In the genomic region with DNA sequence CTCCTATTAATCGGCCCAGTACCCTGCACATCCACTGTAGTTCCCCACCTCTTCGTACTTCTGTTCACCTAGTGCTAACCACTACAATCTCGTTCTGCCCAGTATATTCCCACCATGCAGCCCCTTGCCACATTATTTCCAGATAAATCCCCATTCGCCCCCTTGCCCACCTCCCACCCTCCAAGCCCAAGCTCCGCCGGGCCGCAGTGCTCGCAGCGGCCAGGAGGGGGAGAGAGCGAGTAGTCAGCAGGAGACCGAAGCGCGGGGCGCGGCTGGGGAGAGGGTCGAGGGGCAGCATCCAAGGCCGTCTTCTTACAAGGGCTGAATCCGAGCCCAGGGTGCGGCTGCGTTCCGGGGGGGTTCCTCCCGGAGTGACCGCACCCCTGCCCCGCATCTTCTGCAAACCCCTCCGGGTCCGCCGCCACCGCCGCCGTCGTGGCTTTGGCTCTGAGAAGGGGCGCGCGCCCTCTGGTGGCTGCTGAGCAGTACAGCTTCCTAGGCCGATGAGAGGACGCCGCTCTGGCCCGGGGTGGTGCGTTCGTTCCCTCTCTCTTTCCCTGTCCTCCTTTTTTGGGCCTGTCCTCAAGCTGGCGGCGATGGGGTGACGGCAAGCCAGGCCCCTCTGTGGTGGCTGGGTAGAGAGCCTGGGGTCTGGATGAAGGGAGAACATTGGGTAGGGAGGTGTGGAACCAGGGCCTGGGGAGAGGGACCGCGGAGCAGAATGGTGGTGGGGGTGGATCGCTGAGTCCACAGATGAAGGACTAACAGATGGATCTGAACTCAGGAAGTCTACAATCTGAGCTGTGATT, we compare ENCODE assay signal across 1 cellular context.
TF ChIP-seq lines count a peak whose summit lies in the region.

No MANE protein-coding gene starts in this region.

TF ChIP-seq in K562, 482 proteins besides CTCF, POLR2A, EP300 and RAD21 (continued from another document and continues in another):
- TF ChIP-seq, protein P1, sequence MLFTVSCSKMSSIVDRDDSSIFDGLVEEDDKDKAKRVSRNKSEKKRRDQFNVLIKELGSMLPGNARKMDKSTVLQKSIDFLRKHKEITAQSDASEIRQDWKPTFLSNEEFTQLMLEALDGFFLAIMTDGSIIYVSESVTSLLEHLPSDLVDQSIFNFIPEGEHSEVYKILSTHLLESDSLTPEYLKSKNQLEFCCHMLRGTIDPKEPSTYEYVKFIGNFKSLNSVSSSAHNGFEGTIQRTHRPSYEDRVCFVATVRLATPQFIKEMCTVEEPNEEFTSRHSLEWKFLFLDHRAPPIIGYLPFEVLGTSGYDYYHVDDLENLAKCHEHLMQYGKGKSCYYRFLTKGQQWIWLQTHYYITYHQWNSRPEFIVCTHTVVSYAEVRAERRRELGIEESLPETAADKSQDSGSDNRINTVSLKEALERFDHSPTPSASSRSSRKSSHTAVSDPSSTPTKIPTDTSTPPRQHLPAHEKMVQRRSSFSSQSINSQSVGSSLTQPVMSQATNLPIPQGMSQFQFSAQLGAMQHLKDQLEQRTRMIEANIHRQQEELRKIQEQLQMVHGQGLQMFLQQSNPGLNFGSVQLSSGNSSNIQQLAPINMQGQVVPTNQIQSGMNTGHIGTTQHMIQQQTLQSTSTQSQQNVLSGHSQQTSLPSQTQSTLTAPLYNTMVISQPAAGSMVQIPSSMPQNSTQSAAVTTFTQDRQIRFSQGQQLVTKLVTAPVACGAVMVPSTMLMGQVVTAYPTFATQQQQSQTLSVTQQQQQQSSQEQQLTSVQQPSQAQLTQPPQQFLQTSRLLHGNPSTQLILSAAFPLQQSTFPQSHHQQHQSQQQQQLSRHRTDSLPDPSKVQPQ (CRISPR knock-in tag; IDR thresholded peaks at IDR 0.05; ENCODE audit: borderline replicate concordance): no peak
- TF ChIP-seq, protein P2, sequence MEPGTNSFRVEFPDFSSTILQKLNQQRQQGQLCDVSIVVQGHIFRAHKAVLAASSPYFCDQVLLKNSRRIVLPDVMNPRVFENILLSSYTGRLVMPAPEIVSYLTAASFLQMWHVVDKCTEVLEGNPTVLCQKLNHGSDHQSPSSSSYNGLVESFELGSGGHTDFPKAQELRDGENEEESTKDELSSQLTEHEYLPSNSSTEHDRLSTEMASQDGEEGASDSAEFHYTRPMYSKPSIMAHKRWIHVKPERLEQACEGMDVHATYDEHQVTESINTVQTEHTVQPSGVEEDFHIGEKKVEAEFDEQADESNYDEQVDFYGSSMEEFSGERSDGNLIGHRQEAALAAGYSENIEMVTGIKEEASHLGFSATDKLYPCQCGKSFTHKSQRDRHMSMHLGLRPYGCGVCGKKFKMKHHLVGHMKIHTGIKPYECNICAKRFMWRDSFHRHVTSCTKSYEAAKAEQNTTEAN (CRISPR knock-in tag; IDR thresholded peaks at IDR 0.05): no peak
- no peak for TF ChIP-seq KAT8 (IDR thresholded peaks at IDR 0.05; ENCODE audit: low read depth)
- TF ChIP-seq, protein P3, sequence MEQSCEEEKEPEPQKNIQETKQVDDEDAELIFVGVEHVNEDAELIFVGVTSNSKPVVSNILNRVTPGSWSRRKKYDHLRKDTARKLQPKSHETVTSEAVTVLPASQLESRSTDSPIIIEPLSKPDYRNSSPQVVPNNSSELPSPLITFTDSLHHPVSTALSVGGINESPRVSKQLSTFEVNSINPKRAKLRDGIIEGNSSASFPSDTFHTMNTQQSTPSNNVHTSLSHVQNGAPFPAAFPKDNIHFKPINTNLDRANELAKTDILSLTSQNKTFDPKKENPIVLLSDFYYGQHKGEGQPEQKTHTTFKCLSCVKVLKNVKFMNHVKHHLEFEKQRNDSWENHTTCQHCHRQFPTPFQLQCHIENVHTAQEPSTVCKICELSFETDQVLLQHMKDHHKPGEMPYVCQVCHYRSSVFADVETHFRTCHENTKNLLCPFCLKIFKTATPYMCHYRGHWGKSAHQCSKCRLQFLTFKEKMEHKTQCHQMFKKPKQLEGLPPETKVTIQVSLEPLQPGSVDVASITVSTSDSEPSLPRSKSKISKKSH (CRISPR knock-in tag; IDR thresholded peaks at IDR 0.05): no peak
- no peak for TF ChIP-seq COPS2 (conservative IDR thresholded peaks at IDR 0.05)
- TF ChIP-seq, protein P4, sequence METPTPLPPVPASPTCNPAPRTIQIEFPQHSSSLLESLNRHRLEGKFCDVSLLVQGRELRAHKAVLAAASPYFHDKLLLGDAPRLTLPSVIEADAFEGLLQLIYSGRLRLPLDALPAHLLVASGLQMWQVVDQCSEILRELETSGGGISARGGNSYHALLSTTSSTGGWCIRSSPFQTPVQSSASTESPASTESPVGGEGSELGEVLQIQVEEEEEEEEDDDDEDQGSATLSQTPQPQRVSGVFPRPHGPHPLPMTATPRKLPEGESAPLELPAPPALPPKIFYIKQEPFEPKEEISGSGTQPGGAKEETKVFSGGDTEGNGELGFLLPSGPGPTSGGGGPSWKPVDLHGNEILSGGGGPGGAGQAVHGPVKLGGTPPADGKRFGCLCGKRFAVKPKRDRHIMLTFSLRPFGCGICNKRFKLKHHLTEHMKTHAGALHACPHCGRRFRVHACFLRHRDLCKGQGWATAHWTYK (CRISPR knock-in tag; IDR thresholded peaks at IDR 0.05): peak; percentile 60; the same call in 1 of the 2 replicates
- TF ChIP-seq ASH1L (IDR thresholded peaks at IDR 0.05; ENCODE audit: borderline replicate concordance, low read depth, partially characterized antibody): no peak
- TF ChIP-seq U2AF2 (optimal IDR thresholded peaks at IDR 0.05; ENCODE audit: low read depth, low read length): no peak
- no peak for TF ChIP-seq PTTG1 (tag; IDR thresholded peaks at IDR 0.05; ENCODE audit: low read depth)
- TF ChIP-seq SLC30A9 (CRISPR knock-in tag; IDR thresholded peaks at IDR 0.05): no peak
- TF ChIP-seq KDM2B (CRISPR knock-in tag; IDR thresholded peaks at IDR 0.05): no peak
- no peak for TF ChIP-seq MEF2D (tag; conservative IDR thresholded peaks at IDR 0.05; ENCODE audit: low read depth)
- TF ChIP-seq ZNF354B (CRISPR knock-in tag; IDR thresholded peaks at IDR 0.05): no peak
- TF ChIP-seq RFX5 (IDR thresholded peaks at IDR 0.05; ENCODE audit: low read depth, low read length): no peak
- no peak for TF ChIP-seq ZNF232 (CRISPR knock-in tag; IDR thresholded peaks at IDR 0.05)
- no peak for TF ChIP-seq MAFF (IDR thresholded peaks at IDR 0.05; ENCODE audit: low read length)
- TF ChIP-seq HDAC3 (IDR thresholded peaks at IDR 0.05; ENCODE audit: borderline replicate concordance, partially characterized antibody): no peak
- TF ChIP-seq ZNF77 (CRISPR knock-in tag; IDR thresholded peaks at IDR 0.05): no peak
- no peak for TF ChIP-seq SIX5 (IDR thresholded peaks at IDR 0.05; ENCODE audit: borderline replicate concordance in 1 of 2, insufficient read depth in 1 of 2, low read depth in 1 of 2, low read length in 2 of 2)
- no peak for TF ChIP-seq SAFB2 (IDR thresholded peaks at IDR 0.05; ENCODE audit: borderline replicate concordance, low read depth, low read length, severe bottlenecking)
- TF ChIP-seq, protein P5, sequence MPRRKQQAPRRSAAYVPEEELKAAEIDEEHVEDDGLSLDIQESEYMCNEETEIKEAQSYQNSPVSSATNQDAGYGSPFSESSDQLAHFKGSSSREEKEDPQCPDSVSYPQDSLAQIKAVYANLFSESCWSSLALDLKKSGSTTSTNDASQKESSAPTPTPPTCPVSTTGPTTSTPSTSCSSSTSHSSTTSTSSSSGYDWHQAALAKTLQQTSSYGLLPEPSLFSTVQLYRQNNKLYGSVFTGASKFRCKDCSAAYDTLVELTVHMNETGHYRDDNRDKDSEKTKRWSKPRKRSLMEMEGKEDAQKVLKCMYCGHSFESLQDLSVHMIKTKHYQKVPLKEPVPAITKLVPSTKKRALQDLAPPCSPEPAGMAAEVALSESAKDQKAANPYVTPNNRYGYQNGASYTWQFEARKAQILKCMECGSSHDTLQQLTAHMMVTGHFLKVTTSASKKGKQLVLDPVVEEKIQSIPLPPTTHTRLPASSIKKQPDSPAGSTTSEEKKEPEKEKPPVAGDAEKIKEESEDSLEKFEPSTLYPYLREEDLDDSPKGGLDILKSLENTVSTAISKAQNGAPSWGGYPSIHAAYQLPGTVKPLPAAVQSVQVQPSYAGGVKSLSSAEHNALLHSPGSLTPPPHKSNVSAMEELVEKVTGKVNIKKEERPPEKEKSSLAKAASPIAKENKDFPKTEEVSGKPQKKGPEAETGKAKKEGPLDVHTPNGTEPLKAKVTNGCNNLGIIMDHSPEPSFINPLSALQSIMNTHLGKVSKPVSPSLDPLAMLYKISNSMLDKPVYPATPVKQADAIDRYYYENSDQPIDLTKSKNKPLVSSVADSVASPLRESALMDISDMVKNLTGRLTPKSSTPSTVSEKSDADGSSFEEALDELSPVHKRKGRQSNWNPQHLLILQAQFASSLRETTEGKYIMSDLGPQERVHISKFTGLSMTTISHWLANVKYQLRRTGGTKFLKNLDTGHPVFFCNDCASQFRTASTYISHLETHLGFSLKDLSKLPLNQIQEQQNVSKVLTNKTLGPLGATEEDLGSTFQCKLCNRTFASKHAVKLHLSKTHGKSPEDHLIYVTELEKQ (CRISPR knock-in tag; IDR thresholded peaks at IDR 0.05): no peak
- TF ChIP-seq ZNF41 (CRISPR knock-in tag; conservative IDR thresholded peaks at IDR 0.05): no peak
- TF ChIP-seq, protein P6, sequence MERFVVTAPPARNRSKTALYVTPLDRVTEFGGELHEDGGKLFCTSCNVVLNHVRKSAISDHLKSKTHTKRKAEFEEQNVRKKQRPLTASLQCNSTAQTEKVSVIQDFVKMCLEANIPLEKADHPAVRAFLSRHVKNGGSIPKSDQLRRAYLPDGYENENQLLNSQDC (CRISPR knock-in tag; IDR thresholded peaks at IDR 0.05): 0 out of 2 replicates have a peak, but pooled peaks have one; percentile 29
- TF ChIP-seq C11orf30 (IDR thresholded peaks at IDR 0.05; ENCODE audit: low read depth): no peak
- peak; percentile 89; the same call in 1 of the 2 replicates for TF ChIP-seq MTA3 (IDR thresholded peaks at IDR 0.05; ENCODE audit: borderline replicate concordance)
- no peak for TF ChIP-seq RFX1 (IDR thresholded peaks at IDR 0.05)
- 0 out of 4 replicates have a peak, but pooled peaks of 1 of the 2 experiments have one; percentile 7 for TF ChIP-seq KDM1A (IDR thresholded peaks at IDR 0.05)
- TF ChIP-seq CCAR2 (IDR thresholded peaks at IDR 0.05; ENCODE audit: low read depth, low read length): no peak
- no peak for TF ChIP-seq ZNF79 (CRISPR knock-in tag; IDR thresholded peaks at IDR 0.05; ENCODE audit: low read depth)
- no peak; the same call in 1 of the 2 replicates for TF ChIP-seq CEBPG (CRISPR knock-in tag; IDR thresholded peaks at IDR 0.05)
- TF ChIP-seq CEBPG (tag; conservative IDR thresholded peaks at IDR 0.05 in 1 of 2, IDR thresholded peaks at IDR 0.05 in 1 of 2): no peak
- TF ChIP-seq, protein P7, sequence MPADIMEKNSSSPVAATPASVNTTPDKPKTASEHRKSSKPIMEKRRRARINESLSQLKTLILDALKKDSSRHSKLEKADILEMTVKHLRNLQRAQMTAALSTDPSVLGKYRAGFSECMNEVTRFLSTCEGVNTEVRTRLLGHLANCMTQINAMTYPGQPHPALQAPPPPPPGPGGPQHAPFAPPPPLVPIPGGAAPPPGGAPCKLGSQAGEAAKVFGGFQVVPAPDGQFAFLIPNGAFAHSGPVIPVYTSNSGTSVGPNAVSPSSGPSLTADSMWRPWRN (IDR thresholded peaks at IDR 0.05; ENCODE audit: low read depth): no peak
- TF ChIP-seq, protein P8, sequence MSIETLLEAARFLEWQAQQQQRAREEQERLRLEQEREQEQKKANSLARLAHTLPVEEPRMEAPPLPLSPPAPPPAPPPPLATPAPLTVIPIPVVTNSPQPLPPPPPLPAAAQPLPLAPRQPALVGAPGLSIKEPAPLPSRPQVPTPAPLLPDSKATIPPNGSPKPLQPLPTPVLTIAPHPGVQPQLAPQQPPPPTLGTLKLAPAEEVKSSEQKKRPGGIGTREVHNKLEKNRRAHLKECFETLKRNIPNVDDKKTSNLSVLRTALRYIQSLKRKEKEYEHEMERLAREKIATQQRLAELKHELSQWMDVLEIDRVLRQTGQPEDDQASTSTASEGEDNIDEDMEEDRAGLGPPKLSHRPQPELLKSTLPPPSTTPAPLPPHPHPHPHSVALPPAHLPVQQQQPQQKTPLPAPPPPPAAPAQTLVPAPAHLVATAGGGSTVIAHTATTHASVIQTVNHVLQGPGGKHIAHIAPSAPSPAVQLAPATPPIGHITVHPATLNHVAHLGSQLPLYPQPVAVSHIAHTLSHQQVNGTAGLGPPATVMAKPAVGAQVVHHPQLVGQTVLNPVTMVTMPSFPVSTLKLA (conservative IDR thresholded peaks at IDR 0.05): no peak
- peak; percentile 41 for TF ChIP-seq HNRNPK (IDR thresholded peaks at IDR 0.05; ENCODE audit: low read depth, low read length, poor library complexity, severe bottlenecking)
- TF ChIP-seq, protein P9, sequence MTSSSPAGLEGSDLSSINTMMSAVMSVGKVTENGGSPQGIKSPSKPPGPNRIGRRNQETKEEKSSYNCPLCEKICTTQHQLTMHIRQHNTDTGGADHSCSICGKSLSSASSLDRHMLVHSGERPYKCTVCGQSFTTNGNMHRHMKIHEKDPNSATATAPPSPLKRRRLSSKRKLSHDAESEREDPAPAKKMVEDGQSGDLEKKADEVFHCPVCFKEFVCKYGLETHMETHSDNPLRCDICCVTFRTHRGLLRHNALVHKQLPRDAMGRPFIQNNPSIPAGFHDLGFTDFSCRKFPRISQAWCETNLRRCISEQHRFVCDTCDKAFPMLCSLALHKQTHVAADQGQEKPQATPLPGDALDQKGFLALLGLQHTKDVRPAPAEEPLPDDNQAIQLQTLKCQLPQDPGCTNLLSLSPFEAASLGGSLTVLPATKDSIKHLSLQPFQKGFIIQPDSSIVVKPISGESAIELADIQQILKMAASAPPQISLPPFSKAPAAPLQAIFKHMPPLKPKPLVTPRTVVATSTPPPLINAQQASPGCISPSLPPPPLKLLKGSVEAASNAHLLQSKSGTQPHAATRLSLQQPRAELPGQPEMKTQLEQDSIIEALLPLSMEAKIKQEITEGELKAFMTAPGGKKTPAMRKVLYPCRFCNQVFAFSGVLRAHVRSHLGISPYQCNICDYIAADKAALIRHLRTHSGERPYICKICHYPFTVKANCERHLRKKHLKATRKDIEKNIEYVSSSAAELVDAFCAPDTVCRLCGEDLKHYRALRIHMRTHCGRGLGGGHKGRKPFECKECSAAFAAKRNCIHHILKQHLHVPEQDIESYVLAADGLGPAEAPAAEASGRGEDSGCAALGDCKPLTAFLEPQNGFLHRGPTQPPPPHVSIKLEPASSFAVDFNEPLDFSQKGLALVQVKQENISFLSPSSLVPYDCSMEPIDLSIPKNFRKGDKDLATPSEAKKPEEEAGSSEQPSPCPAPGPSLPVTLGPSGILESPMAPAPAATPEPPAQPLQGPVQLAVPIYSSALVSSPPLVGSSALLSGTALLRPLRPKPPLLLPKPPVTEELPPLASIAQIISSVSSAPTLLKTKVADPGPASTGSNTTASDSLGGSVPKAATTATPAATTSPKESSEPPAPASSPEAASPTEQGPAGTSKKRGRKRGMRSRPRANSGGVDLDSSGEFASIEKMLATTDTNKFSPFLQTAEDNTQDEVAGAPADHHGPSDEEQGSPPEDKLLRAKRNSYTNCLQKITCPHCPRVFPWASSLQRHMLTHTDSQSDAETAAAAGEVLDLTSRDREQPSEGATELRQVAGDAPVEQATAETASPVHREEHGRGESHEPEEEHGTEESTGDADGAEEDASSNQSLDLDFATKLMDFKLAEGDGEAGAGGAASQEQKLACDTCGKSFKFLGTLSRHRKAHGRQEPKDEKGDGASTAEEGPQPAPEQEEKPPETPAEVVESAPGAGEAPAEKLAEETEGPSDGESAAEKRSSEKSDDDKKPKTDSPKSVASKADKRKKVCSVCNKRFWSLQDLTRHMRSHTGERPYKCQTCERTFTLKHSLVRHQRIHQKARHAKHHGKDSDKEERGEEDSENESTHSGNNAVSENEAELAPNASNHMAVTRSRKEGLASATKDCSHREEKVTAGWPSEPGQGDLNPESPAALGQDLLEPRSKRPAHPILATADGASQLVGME (CRISPR knock-in tag; IDR thresholded peaks at IDR 0.05): peak; percentile 72; the same call in 1 of the 2 replicates
- TF ChIP-seq BCOR (IDR thresholded peaks at IDR 0.05): peak; percentile 77
- no peak for TF ChIP-seq NR2F6 (CRISPR knock-in tag; IDR thresholded peaks at IDR 0.05)
- no peak for TF ChIP-seq HIVEP1 (CRISPR knock-in tag; IDR thresholded peaks at IDR 0.05)
- TF ChIP-seq ZNF830 (CRISPR knock-in tag; IDR thresholded peaks at IDR 0.05): no peak
- TF ChIP-seq HSF4 (CRISPR knock-in tag; IDR thresholded peaks at IDR 0.05; ENCODE audit: borderline replicate concordance): no peak
